In the genomic region with DNA sequence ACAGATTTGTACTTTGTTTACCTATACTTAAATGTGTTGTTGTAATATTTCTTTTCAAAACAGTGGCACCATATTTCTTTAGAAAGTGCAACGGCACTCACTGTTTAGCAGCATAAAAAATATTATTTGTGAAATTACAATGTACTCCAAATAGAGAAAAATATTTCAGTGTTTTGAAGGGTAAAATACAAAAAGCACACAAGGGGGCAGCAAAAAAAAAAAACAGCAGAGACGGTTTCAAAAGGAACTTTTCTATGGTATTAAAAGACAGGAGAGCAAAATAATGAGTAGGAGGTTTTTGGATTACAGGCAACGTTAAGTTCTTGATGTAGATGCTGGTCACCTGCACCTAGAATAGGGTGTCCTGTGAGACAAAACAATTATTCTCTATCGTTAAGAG, we compare ENCODE assay signal across 10 cellular contexts. TPM values are rescaled to one million over a fixed set of nuclear protein-coding genes. Genes with fewer than 3 reads are reported as not detected.
A peak's percentile ranks its signal among the peaks of the same experiment; 100 is the strongest.
DNase-seq lines count a peak whose midpoint lies in the region; TF ChIP-seq lines count a peak whose summit lies in the region.
"Had no signal": no experiment of that assay in that cellular context is flagged by ENCODE, and none has a peak within 500 bp of the region (broad histone marks: within the 10 kb centered on the region; RNA-seq: fewer than 3 reads in every experiment).

No MANE protein-coding gene starts in this region.

- H3K27ac Mint-ChIP-seq in activated T-helper 2 cell treated with anti-CD3 and anti-CD28 coated beads, Interferon-gamma antibody, Interleukin-2, Interleukin-4, amounts not matched to agents 10 μg/mL and 5 μg/mL and 100 μg/mL, durations not matched to agents 14 hours and 24 hours and 36 hours: no peak overlapping the region

- peak; percentile 40 for TF ChIP-seq CTCF in AG10803 (conservative IDR thresholded peaks at IDR 0.05; ENCODE audit: low read length)

- H3K4me3 ChIP-seq in AG10803 (ENCODE audit: low read length) (no peak overlapping the region), H7 (ENCODE audit: insufficient read depth, low read depth, low read length) (peak overlapping the region; percentile 46; the same call in 1 of the 2 replicates), iPS-20b (ENCODE audit: low read length) (peak overlapping the region; percentile 80)
- H3K4me3 ChIP-seq: K562 had no signal

- no peaks in the 10 kb centered on the region for H3K9me3 ChIP-seq in iPS-20b (ENCODE audit: insufficient read depth, low read depth, low read length)

- no peaks in the 10 kb centered on the region; the same call in 1 of the 2 replicates for H3K36me3 ChIP-seq in H7 (replicated peaks; ENCODE audit: control insufficient read depth, insufficient read depth, low read length)
- H3K36me3 ChIP-seq in iPS-20b (ENCODE audit: insufficient read depth, low read depth, low read length): peaks cover 14% of the 10 kb centered on the region; the same call in 1 of the 2 replicates

- DNase-seq in AG10803 (ENCODE audit: low read depth) (no peak), H7 (no peak), NCI-H82 (lab: John Stamatoyannopoulos, UW) (no peak), superior temporal gyrus (ENCODE audit: extremely low spot score) (no peak), AG20443 (ENCODE audit: low spot score) (no peak)
- no peak for DNase-seq in activated T-helper 2 cell treated with anti-CD3 and anti-CD28 coated beads, Interferon-gamma antibody, Interleukin-2, Interleukin-4, amounts not matched to agents 10 μg/mL and 5 μg/mL and 100 μg/mL, durations not matched to agents 14 hours and 24 hours and 36 hours (ENCODE audit: low spot score)
- DNase-seq in activated CD4-positive, CD25-positive, alpha-beta regulatory T cell treated with anti-CD3 and anti-CD28 coated beads, Interleukin-2, amount 50 U/mL, for 72 hours: no peak
- DNase-seq: GDM1 had no signal

- H3K9me3 Mint-ChIP-seq in activated T-helper 2 cell treated with anti-CD3 and anti-CD28 coated beads, Interferon-gamma antibody, Interleukin-2, Interleukin-4, amounts not matched to agents 10 μg/mL and 5 μg/mL and 100 μg/mL, durations not matched to agents 14 hours and 24 hours and 36 hours: no peaks in the 10 kb centered on the region

- peaks cover 6% of the 10 kb centered on the region for H3K27me3 Mint-ChIP-seq in activated T-helper 2 cell treated with anti-CD3 and anti-CD28 coated beads, Interferon-gamma antibody, Interleukin-2, Interleukin-4, amounts not matched to agents 10 μg/mL and 5 μg/mL and 100 μg/mL, durations not matched to agents 14 hours and 24 hours and 36 hours (ENCODE audit: low read depth)

- intact Hi-C loops in activated T-helper 2 cell treated with anti-CD3 and anti-CD28 coated beads, Interferon-gamma antibody, Interleukin-2, Interleukin-4, amounts not matched to agents 10 μg/mL and 5 μg/mL and 100 μg/mL, durations not matched to agents 14 hours and 24 hours and 36 hours (cut with micrococcal nuclease): no loop called here

- H3K9ac ChIP-seq in iPS-20b (ENCODE audit: low read depth, low read length): peak overlapping the region; percentile 61; the same call in 1 of the 2 replicates

- H3K4me1 ChIP-seq in iPS-20b (ENCODE audit: insufficient read depth, low read length): no peaks in the 10 kb centered on the region; the same call in 1 of the 2 replicates

- H3K4me1 Mint-ChIP-seq in activated T-helper 2 cell treated with anti-CD3 and anti-CD28 coated beads, Interferon-gamma antibody, Interleukin-2, Interleukin-4, amounts not matched to agents 10 μg/mL and 5 μg/mL and 100 μg/mL, durations not matched to agents 14 hours and 24 hours and 36 hours (ENCODE audit: low read depth): peaks cover 12% of the 10 kb centered on the region

- H3K4me3 Mint-ChIP-seq in activated T-helper 2 cell treated with anti-CD3 and anti-CD28 coated beads, Interferon-gamma antibody, Interleukin-2, Interleukin-4, amounts not matched to agents 10 μg/mL and 5 μg/mL and 100 μg/mL, durations not matched to agents 14 hours and 24 hours and 36 hours (ENCODE audit: low read depth): peak overlapping the region; percentile 84

- no peak overlapping the region for H3K27ac ChIP-seq in iPS-20b (ENCODE audit: low read length)

- H3K27me3 ChIP-seq in H7 (ENCODE audit: control insufficient read depth, insufficient read depth, low read length) (peaks cover 1% of the 10 kb centered on the region; the same call in 1 of the 2 replicates), iPS-20b (ENCODE audit: insufficient read depth, low read length) (peaks cover 3% of the 10 kb centered on the region; the same call in 1 of the 2 replicates)

- no peaks in the 10 kb centered on the region for H3K36me3 Mint-ChIP-seq in activated T-helper 2 cell treated with anti-CD3 and anti-CD28 coated beads, Interferon-gamma antibody, Interleukin-2, Interleukin-4, amounts not matched to agents 10 μg/mL and 5 μg/mL and 100 μg/mL, durations not matched to agents 14 hours and 24 hours and 36 hours (ENCODE audit: low read depth)

RNA-seq across cellular contexts. Expression of a gene that starts 2.0 kb away (rescaled TPM):
- 33.0 and 35.0 TPM in 2 replicates for total RNA-seq in H7 (2014; rRNA removed; shearing (Covaris generic))
- total RNA-seq in activated T-helper 2 cell treated with anti-CD3 and anti-CD28 coated beads, Interferon-gamma antibody, Interleukin-2, Interleukin-4, amounts not matched to agents 10 μg/mL and 5 μg/mL and 100 μg/mL, durations not matched to agents 14 hours and 24 hours and 36 hours: 5.8 and 6.1 TPM in 2 replicates
